Comparison of ENCODE assay signal across 28 cellular contexts in the genomic region with DNA sequence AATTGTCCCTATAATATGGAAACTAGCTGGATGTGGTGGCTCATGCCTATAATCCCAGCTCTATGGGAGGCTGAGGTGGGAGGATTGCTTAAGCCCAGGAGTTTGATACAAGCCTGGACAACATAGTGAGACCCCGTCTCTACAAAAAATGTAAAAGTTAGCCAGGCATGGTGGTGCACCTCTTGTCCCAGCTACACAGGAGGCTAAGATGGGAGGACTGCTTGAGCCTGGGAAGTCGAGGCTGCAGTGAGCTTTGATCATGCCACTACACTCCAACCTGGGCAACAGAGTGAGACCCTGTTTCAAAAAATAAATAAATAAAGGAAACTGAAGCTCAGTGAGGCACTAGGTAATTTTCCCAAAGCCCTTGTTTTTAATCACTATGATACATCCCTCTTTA.
"Had no signal": no experiment of that assay in that cellular context is flagged by ENCODE, and none has a peak within 500 bp of the region (broad histone marks: within the 10 kb centered on the region; RNA-seq: fewer than 3 reads in every experiment).

No MANE protein-coding gene starts in this region.

- H3K27me3 Mint-ChIP-seq: stimulated activated memory B cell treated with anti-CD40 and anti-IgM and Interleukin-4, amounts not matched to agents 10 μg/mL and 1 μg/mL and 100 μg/mL, for 72 hours; stimulated activated naive B cell treated with anti-CD40 and anti-IgM and Interleukin-4, amounts not matched to agents 10 μg/mL and 1 μg/mL and 100 μg/mL, for 72 hours; stimulated activated naive CD8-positive, alpha-beta T cell treated with anti-CD3 and anti-CD28 coated beads, Interleukin-15, amount 100 ng/mL, for 72 hours; stimulated activated naive CD8-positive, alpha-beta T cell treated with anti-CD3 and anti-CD28 coated beads, Interleukin-15, Interleukin-2, amounts not matched to agents 100 ng/mL and 50 ng/mL, for 24 hours; type B pancreatic cell had no signal

- H3K27ac ChIP-seq: stomach, suprapubic skin, testis, thoracic aorta, thyroid gland, tibial artery, tibial nerve, transverse colon, upper lobe of left lung, upper lobe of right lung, uterus, vagina had no signal

- H3K4me1 ChIP-seq: stomach, suprapubic skin, testis, thyroid gland, tibial artery, tibial nerve, transverse colon, upper lobe of left lung, upper lobe of right lung, uterus, vagina had no signal

- H3K4me1 Mint-ChIP-seq: stimulated activated effector memory CD8-positive, alpha-beta T cell treated with anti-CD3 and anti-CD28 coated beads, Interleukin-12 subunit alpha, Interleukin-12 subunit beta, amount 100 ng/mL, for 72 hours; stimulated activated memory B cell treated with anti-CD40 and anti-IgM and Interleukin-4, amounts not matched to agents 10 μg/mL and 1 μg/mL and 100 μg/mL, for 72 hours; stimulated activated naive B cell treated with anti-CD40 and anti-IgM and Interleukin-4, amounts not matched to agents 10 μg/mL and 1 μg/mL and 100 μg/mL, for 72 hours; stimulated activated naive CD8-positive, alpha-beta T cell treated with anti-CD3 and anti-CD28 coated beads, Interleukin-15, amount 100 ng/mL, for 72 hours had no signal

- H3K4me3 Mint-ChIP-seq: stimulated activated effector memory CD8-positive, alpha-beta T cell treated with anti-CD3 and anti-CD28 coated beads, Interleukin-12 subunit alpha, Interleukin-12 subunit beta, amount 100 ng/mL, for 72 hours; stimulated activated memory B cell treated with anti-CD40 and anti-IgM and Interleukin-4, amounts not matched to agents 10 μg/mL and 1 μg/mL and 100 μg/mL, for 72 hours; stimulated activated naive B cell treated with anti-CD40 and anti-IgM and Interleukin-4, amounts not matched to agents 10 μg/mL and 1 μg/mL and 100 μg/mL, for 72 hours; stimulated activated naive CD8-positive, alpha-beta T cell treated with anti-CD3 and anti-CD28 coated beads, Interleukin-15, amount 100 ng/mL, for 72 hours; stimulated activated naive CD8-positive, alpha-beta T cell treated with anti-CD3 and anti-CD28 coated beads, Interleukin-15, Interleukin-2, amounts not matched to agents 100 ng/mL and 50 ng/mL, for 24 hours; type B pancreatic cell had no signal

- DNase-seq: stimulated activated CD4-positive, alpha-beta T cell treated with anti-CD3 and anti-CD28 coated beads, Interleukin-2, amount 100 ng/mL, for 48 hours; stimulated activated CD4-positive, alpha-beta T cell treated with anti-CD3 and anti-CD28 coated beads, Interleukin-4, amount 100 ng/mL, for 1 hour; stimulated activated CD4-positive, alpha-beta T cell treated with anti-CD3 and anti-CD28 coated beads, Interleukin-4, amount 100 ng/mL, for 24 hours; stimulated activated CD4-positive, alpha-beta T cell treated with anti-CD3 and anti-CD28 coated beads, Interleukin-4, amount 100 ng/mL, for 4 hours; stimulated activated CD8-positive, alpha-beta memory T cell treated with anti-CD3 and anti-CD28 coated beads, Interleukin-4, amount 100 ng/mL, for 48 hours; stimulated activated naive B cell treated with anti-CD40 and anti-IgM and Interleukin-4, amounts not matched to agents 10 μg/mL and 1 μg/mL and 100 μg/mL, for 72 hours; stimulated activated naive CD4-positive, alpha-beta T cell; stimulated activated naive CD4-positive, alpha-beta T cell treated with Interleukin-2 at 50 U/mL for 16 hours; stimulated activated naive CD8-positive, alpha-beta T cell treated with anti-CD3 and anti-CD28 coated beads, Interleukin-15, amount 100 ng/mL, for 72 hours; stimulated activated naive CD8-positive, alpha-beta T cell treated with anti-CD3 and anti-CD28 coated beads, Interleukin-15, Interleukin-2, amounts not matched to agents 100 U/mL and 50 U/mL, for 24 hours; stomach; substantia nigra; testis; thyroid gland; tibial artery; transverse colon; trophoblast cell; upper lobe of left lung; upper lobe of right lung; uterus had no signal

- H3K27ac Mint-ChIP-seq: stimulated activated effector memory CD8-positive, alpha-beta T cell treated with anti-CD3 and anti-CD28 coated beads, Interleukin-12 subunit alpha, Interleukin-12 subunit beta, amount 100 ng/mL, for 72 hours; stimulated activated memory B cell treated with anti-CD40 and anti-IgM and Interleukin-4, amounts not matched to agents 10 μg/mL and 1 μg/mL and 100 μg/mL, for 72 hours; stimulated activated naive B cell treated with anti-CD40 and anti-IgM and Interleukin-4, amounts not matched to agents 10 μg/mL and 1 μg/mL and 100 μg/mL, for 72 hours; stimulated activated naive CD8-positive, alpha-beta T cell treated with anti-CD3 and anti-CD28 coated beads, Interleukin-15, Interleukin-2, amounts not matched to agents 100 ng/mL and 50 ng/mL, for 24 hours; type B pancreatic cell had no signal

- H3K4me3 ChIP-seq: stomach, suprapubic skin, testis, thoracic aorta, thyroid gland, tibial artery, tibial nerve, transverse colon, upper lobe of left lung, upper lobe of right lung, uterus, vagina had no signal

- ATAC-seq: stimulated activated effector memory CD8-positive, alpha-beta T cell treated with anti-CD3 and anti-CD28 coated beads, Interleukin-12 subunit alpha, Interleukin-12 subunit beta, amount 100 ng/mL, for 72 hours; stimulated activated memory B cell treated with anti-CD40 and anti-IgM and Interleukin-4, amounts not matched to agents 10 μg/mL and 1 μg/mL and 100 μg/mL, for 72 hours; stimulated activated naive B cell treated with anti-CD40 and anti-IgM and Interleukin-4, amounts not matched to agents 10 μg/mL and 1 μg/mL and 100 μg/mL, for 72 hours; stimulated activated naive CD8-positive, alpha-beta T cell treated with anti-CD3 and anti-CD28 coated beads, Interleukin-15, amount 100 ng/mL, for 72 hours; stimulated activated naive CD8-positive, alpha-beta T cell treated with anti-CD3 and anti-CD28 coated beads, Interleukin-15, Interleukin-2, amounts not matched to agents 100 U/mL and 50 U/mL, for 24 hours; upper lobe of right lung had no signal

- H3K9me3 Mint-ChIP-seq: stimulated activated effector memory CD8-positive, alpha-beta T cell treated with anti-CD3 and anti-CD28 coated beads, Interleukin-12 subunit alpha, Interleukin-12 subunit beta, amount 100 ng/mL, for 72 hours; stimulated activated memory B cell treated with anti-CD40 and anti-IgM and Interleukin-4, amounts not matched to agents 10 μg/mL and 1 μg/mL and 100 μg/mL, for 72 hours; stimulated activated naive B cell treated with anti-CD40 and anti-IgM and Interleukin-4, amounts not matched to agents 10 μg/mL and 1 μg/mL and 100 μg/mL, for 72 hours; stimulated activated naive CD8-positive, alpha-beta T cell treated with anti-CD3 and anti-CD28 coated beads, Interleukin-15, amount 100 ng/mL, for 72 hours; stimulated activated naive CD8-positive, alpha-beta T cell treated with anti-CD3 and anti-CD28 coated beads, Interleukin-15, Interleukin-2, amounts not matched to agents 100 ng/mL and 50 ng/mL, for 24 hours; type B pancreatic cell had no signal

- H3K36me3 ChIP-seq: uterus had no signal

- H3K9me3 ChIP-seq: stomach, suprapubic skin, testis, thoracic aorta, thyroid gland, tibial artery, tibial nerve, transverse colon, upper lobe of left lung, upper lobe of right lung, uterus, vagina had no signal
